ENCODE assay signal across 23 cellular contexts in the genomic region with DNA sequence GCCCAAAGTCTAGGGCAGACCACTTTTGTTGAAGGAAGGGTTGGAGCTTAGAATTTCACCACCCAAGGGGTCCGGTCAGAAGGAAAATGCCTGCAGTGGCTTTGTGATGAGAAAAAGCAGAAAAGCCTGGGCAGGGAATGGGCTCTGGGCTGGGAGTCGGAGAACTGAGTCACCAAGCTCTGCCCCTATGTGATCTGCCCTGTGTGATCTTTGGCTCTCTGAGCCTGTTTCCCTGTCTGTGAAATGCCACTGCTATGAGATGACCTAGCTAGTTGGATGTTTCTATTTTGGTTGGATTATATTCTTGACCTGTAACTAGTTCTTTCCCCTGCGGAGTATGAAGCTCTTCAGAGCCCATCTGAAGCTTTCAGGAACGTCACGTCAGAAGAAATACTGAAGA. TPM values are rescaled to one million over a fixed set of nuclear protein-coding genes. Genes with fewer than 3 reads are reported as not detected.
A peak's percentile ranks its signal among the peaks of the same experiment; 100 is the strongest.
DNase-seq lines count a peak whose midpoint lies in the region; ATAC-seq and TF ChIP-seq lines count a peak whose summit lies in the region.
"Had no signal": no experiment of that assay in that cellular context is flagged by ENCODE, and none has a peak within 500 bp of the region (broad histone marks: within the 10 kb centered on the region; RNA-seq: fewer than 3 reads in every experiment).

No MANE protein-coding gene starts in this region.

- no peaks in the 10 kb centered on the region for H3K27me3 Mint-ChIP-seq in activated naive CD8-positive, alpha-beta T cell treated with anti-CD3 and anti-CD28 coated beads, Interleukin-2, amount 10 ng/mL, durations not matched to agents 7 days and 5 days
- H3K27me3 Mint-ChIP-seq in activated naive CD8-positive, alpha-beta T cell treated with anti-CD3 and anti-CD28 coated beads, Interleukin-2, amount 50 U/mL, for 24 hours = no peaks in the 10 kb centered on the region
- no peaks in the 10 kb centered on the region for H3K27me3 Mint-ChIP-seq in naive thymus-derived CD8-positive, alpha-beta T cell

- no peak overlapping the region for H3K4me3 ChIP-seq in aorta (ENCODE audit: low read length in 2 of 2)
- H3K4me3 ChIP-seq: A549, PC-9, SK-N-MC had no signal

- no peak for DNase-seq in activated naive CD8-positive, alpha-beta T cell treated with anti-CD3 and anti-CD28 coated beads, Interleukin-2, amount 10 ng/mL, durations not matched to agents 7 days and 5 days
- no peak for DNase-seq in activated naive CD8-positive, alpha-beta T cell treated with anti-CD3 and anti-CD28 coated beads, Interleukin-2, amount 50 U/mL, for 24 hours
- DNase-seq in RWPE1 (ENCODE audit: low spot score) (no peak), aorta (no peak), NCI-H1105 treated with DMSO at 0.1 percent for 48 hours (lab: John Stamatoyannopoulos, UW) (no peak)
- DNase-seq in naive thymus-derived CD8-positive, alpha-beta T cell = no peak
- DNase-seq: BE2C, EL, GF-D8, H7, MM.1S, NCI-H1048, NCI-H1436 treated with DMSO at 0.1 percent for 48 hours, NCI-H2029, NCI-H2227 treated with DMSO at 0.1 percent for 48 hours, NCI-H510A, NCI-H748 treated with DMSO at 0.1 percent for 48 hours, PC-9, RPMI8226, SHP77 treated with DMSO at 0.1 percent for 48 hours had no signal

- peaks cover 32% of the 10 kb centered on the region for H3K36me3 Mint-ChIP-seq in activated naive CD8-positive, alpha-beta T cell treated with anti-CD3 and anti-CD28 coated beads, Interleukin-2, amount 10 ng/mL, durations not matched to agents 7 days and 5 days
- peaks cover 71% of the 10 kb centered on the region for H3K36me3 Mint-ChIP-seq in activated naive CD8-positive, alpha-beta T cell treated with anti-CD3 and anti-CD28 coated beads, Interleukin-2, amount 50 U/mL, for 24 hours (ENCODE audit: low read depth)
- peaks cover 0 to 93% (median 19%) of the 10 kb centered on the region in 3 donors for H3K36me3 Mint-ChIP-seq in naive thymus-derived CD8-positive, alpha-beta T cell

- no peak overlapping the region for H3K4me3 Mint-ChIP-seq in activated naive CD8-positive, alpha-beta T cell treated with anti-CD3 and anti-CD28 coated beads, Interleukin-2, amount 10 ng/mL, durations not matched to agents 7 days and 5 days
- H3K4me3 Mint-ChIP-seq in activated naive CD8-positive, alpha-beta T cell treated with anti-CD3 and anti-CD28 coated beads, Interleukin-2, amount 50 U/mL, for 24 hours = no peak overlapping the region
- no peak overlapping the region for H3K4me3 Mint-ChIP-seq in naive thymus-derived CD8-positive, alpha-beta T cell

- H3K27me3 ChIP-seq in aorta (ENCODE audit: control insufficient read depth in 1 of 2, insufficient read depth in 2 of 2, low read length in 1 of 2) = no peaks in the 10 kb centered on the region
- H3K27me3 ChIP-seq: BE2C had no signal

- POLR2A ChIA-PET in activated naive CD8-positive, alpha-beta T cell treated with anti-CD3 and anti-CD28 coated beads, Interleukin-2, amount 10 ng/mL, durations not matched to agents 7 days and 5 days (lab: Charles Lee) = interaction anchor here (2.9 kb wide), 1 partner anchor 10 kb away, joined by 13 read pairs; the partner anchor contains the start of gene POLR1E
- POLR2A ChIA-PET in RWPE1 (lab: Yijun Ruan, JAX; ENCODE audit: low non-redundant PET) = no interaction called here
- POLR2A ChIA-PET in naive thymus-derived CD8-positive, alpha-beta T cell (lab: Charles Lee) = no interaction called here

- peaks cover 7% of the 10 kb centered on the region for H3K4me1 Mint-ChIP-seq in activated naive CD8-positive, alpha-beta T cell treated with anti-CD3 and anti-CD28 coated beads, Interleukin-2, amount 10 ng/mL, durations not matched to agents 7 days and 5 days
- H3K4me1 Mint-ChIP-seq in activated naive CD8-positive, alpha-beta T cell treated with anti-CD3 and anti-CD28 coated beads, Interleukin-2, amount 50 U/mL, for 24 hours = peaks cover 6% of the 10 kb centered on the region
- H3K4me1 Mint-ChIP-seq in naive thymus-derived CD8-positive, alpha-beta T cell = peaks cover 3 to 10% (median 8%) of the 10 kb centered on the region in 4 donors

- CTCF ChIA-PET in RWPE1 (lab: Yijun Ruan, JAX) = interaction anchor here (0.6 to 1.0 kb wide), 3 partner anchors 9 to 227 kb away, joined by 3 to 5 read pairs (median 4); no protein-coding TSS in a partner anchor

- peaks cover 3 to 4% of the 10 kb centered on the region in 2 donors for H3K36me3 ChIP-seq in aorta (ENCODE audit: control insufficient read depth in 1 of 2, insufficient read depth in 2 of 2, low read length in 1 of 2)

- 11 to 13% methylated on average over 5 of the region's 5 CpGs for WGBS in aorta, 2 donors

- H3K4me1 ChIP-seq in aorta (ENCODE audit: control insufficient read depth in 1 of 2, insufficient read depth in 2 of 2, low read length in 2 of 2) = peaks cover 0 to 3% of the 10 kb centered on the region in 2 donors
- H3K4me1 ChIP-seq: A549, BE2C had no signal

- H3K9me3 ChIP-seq in aorta (ENCODE audit: control insufficient read depth, low read length) = no peaks in the 10 kb centered on the region
- H3K9me3 ChIP-seq: A549, BE2C had no signal

- 0 out of 2 replicates have a peak overlapping the region, but pooled peaks have one; percentile 19 for H3K27ac ChIP-seq in RWPE1
- H3K27ac ChIP-seq in aorta (ENCODE audit: low read depth in 1 of 2, low read length in 2 of 2) = peak overlapping the region; percentile 18 to 94
- H3K27ac ChIP-seq: A549, PC-9, SK-N-MC had no signal

- ATAC-seq in activated naive CD8-positive, alpha-beta T cell treated with anti-CD3 and anti-CD28 coated beads, Interleukin-2, amount 10 ng/mL, durations not matched to agents 7 days and 5 days (ENCODE audit: low read depth) = no peak
- no peak for ATAC-seq in activated naive CD8-positive, alpha-beta T cell treated with anti-CD3 and anti-CD28 coated beads, Interleukin-2, amount 50 U/mL, for 24 hours
- ATAC-seq in naive thymus-derived CD8-positive, alpha-beta T cell = no peak
- ATAC-seq in aorta (ENCODE audit: low FRiP score) (peak; percentile 73), GM18909 (IDR thresholded peaks at IDR 0.05; ENCODE audit: poor library complexity, unreplicated experiment) (no peak)
- ATAC-seq: A549 had no signal

- H3K9me3 Mint-ChIP-seq in activated naive CD8-positive, alpha-beta T cell treated with anti-CD3 and anti-CD28 coated beads, Interleukin-2, amount 10 ng/mL, durations not matched to agents 7 days and 5 days = no peaks in the 10 kb centered on the region
- no peaks in the 10 kb centered on the region for H3K9me3 Mint-ChIP-seq in activated naive CD8-positive, alpha-beta T cell treated with anti-CD3 and anti-CD28 coated beads, Interleukin-2, amount 50 U/mL, for 24 hours
- H3K9me3 Mint-ChIP-seq in naive thymus-derived CD8-positive, alpha-beta T cell = no peaks in the 10 kb centered on the region

- peak overlapping the region; percentile 13 for H3K27ac Mint-ChIP-seq in activated naive CD8-positive, alpha-beta T cell treated with anti-CD3 and anti-CD28 coated beads, Interleukin-2, amount 10 ng/mL, durations not matched to agents 7 days and 5 days
- H3K27ac Mint-ChIP-seq in activated naive CD8-positive, alpha-beta T cell treated with anti-CD3 and anti-CD28 coated beads, Interleukin-2, amount 50 U/mL, for 24 hours = no peak overlapping the region
- peak overlapping the region in 6 of 10 donors; percentile 1 to 43 (median 28) for H3K27ac Mint-ChIP-seq in naive thymus-derived CD8-positive, alpha-beta T cell

- intact Hi-C loops in aorta (cut with DNase I) = loop anchor here in 1 of 2 donors (2.0 kb wide), 1 partner anchor 73 kb away; the partner anchor contains the start of gene GRHPR

- no peak for TF ChIP-seq CTCF in RWPE1 (conservative IDR thresholded peaks at IDR 0.05; ENCODE audit: low read depth)

RNA-seq across cellular contexts. Expression of gene POLR1E, which starts 9.8 kb away (rescaled TPM):
- total RNA-seq in activated naive CD8-positive, alpha-beta T cell treated with anti-CD3 and anti-CD28 coated beads, Interleukin-2, amount 10 ng/mL, durations not matched to agents 7 days and 5 days = 10 to 100 TPM; 33.0 to 36.5 TPM
- 10 to 100 TPM; 34.5 to 38.2 TPM for total RNA-seq in naive thymus-derived CD8-positive, alpha-beta T cell
- polyA plus RNA-seq in naive thymus-derived CD8-positive, alpha-beta T cell = 10 to 100 TPM; 13.3 to 21.2 (median 17.4) TPM
- 10 to 100 TPM; 16.7 to 23.8 TPM for total RNA-seq in aorta
- polyA plus RNA-seq in aorta = 10 to 100 TPM; 15.1 to 25.7 TPM

RNA-seq across cellular contexts. Expression of gene ZBTB5, which starts 30.3 kb away (rescaled TPM):
- total RNA-seq in activated naive CD8-positive, alpha-beta T cell treated with anti-CD3 and anti-CD28 coated beads, Interleukin-2, amount 10 ng/mL, durations not matched to agents 7 days and 5 days = 10 to 100 TPM; 12.5 to 13.3 TPM
- total RNA-seq in naive thymus-derived CD8-positive, alpha-beta T cell = 10 to 100 TPM; 12.9 to 13.2 TPM
- polyA plus RNA-seq in naive thymus-derived CD8-positive, alpha-beta T cell = under 1 TPM; 0.50 to 0.83 (median 0.64) TPM
- 10 to 100 TPM; 10.7 to 11.4 TPM for total RNA-seq in aorta
- 1 to 10 TPM; 2.4 to 8.0 TPM for polyA plus RNA-seq in aorta
